Comparison of ENCODE assay signal across 1 cellular context in the genomic region with DNA sequence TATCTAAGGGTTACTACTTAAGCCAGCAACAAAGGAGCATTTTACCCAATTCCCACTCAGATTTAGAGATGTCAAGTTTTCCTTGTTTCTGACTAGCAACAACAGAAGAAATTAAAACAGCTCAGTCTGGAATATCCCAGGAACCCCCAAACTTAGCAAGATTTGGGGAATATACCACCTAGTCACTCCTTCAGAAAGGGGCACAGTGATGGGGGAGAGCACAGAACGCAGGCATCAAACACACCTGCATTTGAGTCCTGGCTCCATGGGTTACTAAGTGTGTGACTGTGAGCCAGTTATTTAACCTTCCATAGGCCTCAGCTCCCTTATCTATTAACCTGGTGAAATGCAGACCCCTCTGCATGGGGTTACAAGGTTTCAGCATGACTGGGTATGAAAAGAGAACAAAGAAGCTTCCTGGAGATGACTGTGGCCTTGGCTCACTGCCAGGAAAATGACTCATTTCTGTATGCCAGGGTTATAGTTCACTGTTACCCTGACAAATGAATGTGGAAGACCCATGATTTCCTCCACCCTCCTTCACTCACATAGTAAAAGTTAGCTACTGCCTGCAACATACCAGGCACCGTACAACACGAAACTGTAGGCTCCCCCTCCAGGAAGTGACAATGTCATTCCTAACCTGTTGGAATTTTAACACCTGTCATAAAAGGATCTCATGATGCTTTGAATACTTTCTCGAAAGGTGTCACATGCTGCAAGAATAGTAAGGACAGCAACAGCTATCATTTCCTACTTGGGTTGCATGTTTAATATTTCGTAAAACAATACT.
TF ChIP-seq lines count a peak whose summit lies in the region.

No MANE protein-coding gene starts in this region.

TF ChIP-seq in HEK293, 187 proteins besides CTCF, POLR2A, EP300 and RAD21 (continued from another document and continues in another):
- TF ChIP-seq, protein P1, sequence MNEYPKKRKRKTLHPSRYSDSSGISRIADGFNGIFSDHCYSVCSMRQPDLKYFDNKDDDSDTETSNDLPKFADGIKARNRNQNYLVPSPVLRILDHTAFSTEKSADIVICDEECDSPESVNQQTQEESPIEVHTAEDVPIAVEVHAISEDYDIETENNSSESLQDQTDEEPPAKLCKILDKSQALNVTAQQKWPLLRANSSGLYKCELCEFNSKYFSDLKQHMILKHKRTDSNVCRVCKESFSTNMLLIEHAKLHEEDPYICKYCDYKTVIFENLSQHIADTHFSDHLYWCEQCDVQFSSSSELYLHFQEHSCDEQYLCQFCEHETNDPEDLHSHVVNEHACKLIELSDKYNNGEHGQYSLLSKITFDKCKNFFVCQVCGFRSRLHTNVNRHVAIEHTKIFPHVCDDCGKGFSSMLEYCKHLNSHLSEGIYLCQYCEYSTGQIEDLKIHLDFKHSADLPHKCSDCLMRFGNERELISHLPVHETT (tag by site-specific recombination; IDR thresholded peaks at IDR 0.05): 0 out of 2 replicates have a peak, but pooled peaks have one; percentile 37
- TF ChIP-seq ZNF747 (tag by site-specific recombination; IDR thresholded peaks at IDR 0.05) (no peak), ZNF473 (tag by site-specific recombination; IDR thresholded peaks at IDR 0.05) (no peak), RBAK (tag by site-specific recombination; IDR thresholded peaks at IDR 0.05) (no peak), ZNF19 (tag by site-specific recombination; IDR thresholded peaks at IDR 0.05; ENCODE audit: low read depth) (no peak), ZNF366 (tag by site-specific recombination; conservative IDR thresholded peaks at IDR 0.05) (0 out of 2 replicates have a peak, but pooled peaks have one; percentile 29), ZNF302 (tag by site-specific recombination; IDR thresholded peaks at IDR 0.05; ENCODE audit: low read depth) (no peak), ZFP69B (tag by site-specific recombination; IDR thresholded peaks at IDR 0.05) (no peak), ZNF843 (tag by site-specific recombination; IDR thresholded peaks at IDR 0.05) (0 out of 2 replicates have a peak, but pooled peaks have one; percentile 38), ZNF830 (tag by site-specific recombination; IDR thresholded peaks at IDR 0.05; ENCODE audit: low read depth) (no peak), ZNF677 (tag by site-specific recombination; IDR thresholded peaks at IDR 0.05) (no peak), ZNF654 (tag by site-specific recombination; IDR thresholded peaks at IDR 0.05; ENCODE audit: low read depth) (no peak), GLIS2 (tag by site-specific recombination; IDR thresholded peaks at IDR 0.05) (peak; percentile 55), SETDB1 (IDR thresholded peaks at IDR 0.05; ENCODE audit: insufficient read length, low read length) (no peak), ZNF112 (tag by site-specific recombination; IDR thresholded peaks at IDR 0.05) (peak; percentile 31; the same call in 1 of the 2 replicates), ZNF837 (tag by site-specific recombination; IDR thresholded peaks at IDR 0.05) (no peak), KLF16 (tag by site-specific recombination; IDR thresholded peaks at IDR 0.05) (no peak), ZNF184 (tag by site-specific recombination; IDR thresholded peaks at IDR 0.05) (peak; percentile 94), ZSCAN16 (tag by site-specific recombination; IDR thresholded peaks at IDR 0.05) (no peak), YY2 (tag by site-specific recombination; IDR thresholded peaks at IDR 0.05) (no peak), ZNF530 (tag by site-specific recombination; IDR thresholded peaks at IDR 0.05; ENCODE audit: low read depth) (no peak), ZFP3 (tag by site-specific recombination; IDR thresholded peaks at IDR 0.05; ENCODE audit: low read depth) (no peak), ZNF223 (tag by site-specific recombination; IDR thresholded peaks at IDR 0.05) (no peak), HOXA7 (CRISPR knock-in tag; IDR thresholded peaks at IDR 0.05; ENCODE audit: borderline replicate concordance) (no peak), ZNF571 (tag by site-specific recombination; IDR thresholded peaks at IDR 0.05) (no peak), ZNF174 (tag by site-specific recombination; IDR thresholded peaks at IDR 0.05) (no peak), ZFP41 (tag by site-specific recombination; IDR thresholded peaks at IDR 0.05; ENCODE audit: borderline replicate concordance) (no peak)
- TF ChIP-seq, protein P2, sequence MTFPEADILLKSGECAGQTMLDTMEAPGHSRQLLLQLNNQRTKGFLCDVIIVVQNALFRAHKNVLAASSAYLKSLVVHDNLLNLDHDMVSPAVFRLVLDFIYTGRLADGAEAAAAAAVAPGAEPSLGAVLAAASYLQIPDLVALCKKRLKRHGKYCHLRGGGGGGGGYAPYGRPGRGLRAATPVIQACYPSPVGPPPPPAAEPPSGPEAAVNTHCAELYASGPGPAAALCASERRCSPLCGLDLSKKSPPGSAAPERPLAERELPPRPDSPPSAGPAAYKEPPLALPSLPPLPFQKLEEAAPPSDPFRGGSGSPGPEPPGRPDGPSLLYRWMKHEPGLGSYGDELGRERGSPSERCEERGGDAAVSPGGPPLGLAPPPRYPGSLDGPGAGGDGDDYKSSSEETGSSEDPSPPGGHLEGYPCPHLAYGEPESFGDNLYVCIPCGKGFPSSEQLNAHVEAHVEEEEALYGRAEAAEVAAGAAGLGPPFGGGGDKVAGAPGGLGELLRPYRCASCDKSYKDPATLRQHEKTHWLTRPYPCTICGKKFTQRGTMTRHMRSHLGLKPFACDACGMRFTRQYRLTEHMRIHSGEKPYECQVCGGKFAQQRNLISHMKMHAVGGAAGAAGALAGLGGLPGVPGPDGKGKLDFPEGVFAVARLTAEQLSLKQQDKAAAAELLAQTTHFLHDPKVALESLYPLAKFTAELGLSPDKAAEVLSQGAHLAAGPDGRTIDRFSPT (tag by site-specific recombination; IDR thresholded peaks at IDR 0.05): 0 out of 2 replicates have a peak, but pooled peaks have one; percentile 14
- TF ChIP-seq, protein P3, sequence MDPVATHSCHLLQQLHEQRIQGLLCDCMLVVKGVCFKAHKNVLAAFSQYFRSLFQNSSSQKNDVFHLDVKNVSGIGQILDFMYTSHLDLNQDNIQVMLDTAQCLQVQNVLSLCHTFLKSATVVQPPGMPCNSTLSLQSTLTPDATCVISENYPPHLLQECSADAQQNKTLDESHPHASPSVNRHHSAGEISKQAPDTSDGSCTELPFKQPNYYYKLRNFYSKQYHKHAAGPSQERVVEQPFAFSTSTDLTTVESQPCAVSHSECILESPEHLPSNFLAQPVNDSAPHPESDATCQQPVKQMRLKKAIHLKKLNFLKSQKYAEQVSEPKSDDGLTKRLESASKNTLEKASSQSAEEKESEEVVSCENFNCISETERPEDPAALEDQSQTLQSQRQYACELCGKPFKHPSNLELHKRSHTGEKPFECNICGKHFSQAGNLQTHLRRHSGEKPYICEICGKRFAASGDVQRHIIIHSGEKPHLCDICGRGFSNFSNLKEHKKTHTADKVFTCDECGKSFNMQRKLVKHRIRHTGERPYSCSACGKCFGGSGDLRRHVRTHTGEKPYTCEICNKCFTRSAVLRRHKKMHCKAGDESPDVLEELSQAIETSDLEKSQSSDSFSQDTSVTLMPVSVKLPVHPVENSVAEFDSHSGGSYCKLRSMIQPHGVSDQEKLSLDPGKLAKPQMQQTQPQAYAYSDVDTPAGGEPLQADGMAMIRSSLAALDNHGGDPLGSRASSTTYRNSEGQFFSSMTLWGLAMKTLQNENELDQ (tag by site-specific recombination; IDR thresholded peaks at IDR 0.05; ENCODE audit: low read depth): no peak
- TF ChIP-seq, protein P4, sequence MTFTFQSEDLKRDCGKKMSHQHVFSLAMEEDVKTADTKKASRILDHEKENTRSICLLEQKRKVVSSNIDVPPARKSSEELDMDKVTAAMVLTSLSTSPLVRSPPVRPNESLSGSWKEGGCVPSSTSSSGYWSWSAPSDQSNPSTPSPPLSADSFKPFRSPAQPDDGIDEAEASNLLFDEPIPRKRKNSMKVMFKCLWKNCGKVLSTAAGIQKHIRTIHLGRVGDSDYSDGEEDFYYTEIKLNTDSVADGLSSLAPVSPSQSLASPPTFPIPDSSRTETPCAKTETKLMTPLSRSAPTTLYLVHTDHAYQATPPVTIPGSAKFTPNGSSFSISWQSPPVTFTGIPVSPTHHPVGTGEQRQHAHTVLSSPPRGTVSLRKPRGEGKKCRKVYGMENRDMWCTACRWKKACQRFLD (tag by site-specific recombination; IDR thresholded peaks at IDR 0.05): no peak
- TF ChIP-seq, protein P5, sequence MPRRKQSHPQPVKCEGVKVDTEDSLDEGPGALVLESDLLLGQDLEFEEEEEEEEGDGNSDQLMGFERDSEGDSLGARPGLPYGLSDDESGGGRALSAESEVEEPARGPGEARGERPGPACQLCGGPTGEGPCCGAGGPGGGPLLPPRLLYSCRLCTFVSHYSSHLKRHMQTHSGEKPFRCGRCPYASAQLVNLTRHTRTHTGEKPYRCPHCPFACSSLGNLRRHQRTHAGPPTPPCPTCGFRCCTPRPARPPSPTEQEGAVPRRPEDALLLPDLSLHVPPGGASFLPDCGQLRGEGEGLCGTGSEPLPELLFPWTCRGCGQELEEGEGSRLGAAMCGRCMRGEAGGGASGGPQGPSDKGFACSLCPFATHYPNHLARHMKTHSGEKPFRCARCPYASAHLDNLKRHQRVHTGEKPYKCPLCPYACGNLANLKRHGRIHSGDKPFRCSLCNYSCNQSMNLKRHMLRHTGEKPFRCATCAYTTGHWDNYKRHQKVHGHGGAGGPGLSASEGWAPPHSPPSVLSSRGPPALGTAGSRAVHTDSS (tag by site-specific recombination; IDR thresholded peaks at IDR 0.05): no peak
- TF ChIP-seq, protein P6, sequence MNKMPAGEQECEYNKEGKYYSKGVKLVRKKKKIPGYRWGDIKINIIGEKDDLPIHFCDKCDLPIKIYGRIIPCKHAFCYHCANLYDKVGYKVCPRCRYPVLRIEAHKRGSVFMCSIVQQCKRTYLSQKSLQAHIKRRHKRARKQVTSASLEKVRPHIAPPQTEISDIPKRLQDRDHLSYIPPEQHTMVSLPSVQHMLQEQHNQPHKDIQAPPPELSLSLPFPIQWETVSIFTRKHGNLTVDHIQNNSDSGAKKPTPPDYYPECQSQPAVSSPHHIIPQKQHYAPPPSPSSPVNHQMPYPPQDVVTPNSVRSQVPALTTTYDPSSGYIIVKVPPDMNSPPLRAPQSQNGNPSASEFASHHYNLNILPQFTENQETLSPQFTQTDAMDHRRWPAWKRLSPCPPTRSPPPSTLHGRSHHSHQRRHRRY (tag by site-specific recombination; IDR thresholded peaks at IDR 0.05): no peak
- TF ChIP-seq, protein P7, sequence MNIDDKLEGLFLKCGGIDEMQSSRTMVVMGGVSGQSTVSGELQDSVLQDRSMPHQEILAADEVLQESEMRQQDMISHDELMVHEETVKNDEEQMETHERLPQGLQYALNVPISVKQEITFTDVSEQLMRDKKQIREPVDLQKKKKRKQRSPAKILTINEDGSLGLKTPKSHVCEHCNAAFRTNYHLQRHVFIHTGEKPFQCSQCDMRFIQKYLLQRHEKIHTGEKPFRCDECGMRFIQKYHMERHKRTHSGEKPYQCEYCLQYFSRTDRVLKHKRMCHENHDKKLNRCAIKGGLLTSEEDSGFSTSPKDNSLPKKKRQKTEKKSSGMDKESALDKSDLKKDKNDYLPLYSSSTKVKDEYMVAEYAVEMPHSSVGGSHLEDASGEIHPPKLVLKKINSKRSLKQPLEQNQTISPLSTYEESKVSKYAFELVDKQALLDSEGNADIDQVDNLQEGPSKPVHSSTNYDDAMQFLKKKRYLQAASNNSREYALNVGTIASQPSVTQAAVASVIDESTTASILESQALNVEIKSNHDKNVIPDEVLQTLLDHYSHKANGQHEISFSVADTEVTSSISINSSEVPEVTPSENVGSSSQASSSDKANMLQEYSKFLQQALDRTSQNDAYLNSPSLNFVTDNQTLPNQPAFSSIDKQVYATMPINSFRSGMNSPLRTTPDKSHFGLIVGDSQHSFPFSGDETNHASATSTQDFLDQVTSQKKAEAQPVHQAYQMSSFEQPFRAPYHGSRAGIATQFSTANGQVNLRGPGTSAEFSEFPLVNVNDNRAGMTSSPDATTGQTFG (tag by site-specific recombination; IDR thresholded peaks at IDR 0.05; ENCODE audit: borderline replicate concordance): no peak
- TF ChIP-seq, protein P8, sequence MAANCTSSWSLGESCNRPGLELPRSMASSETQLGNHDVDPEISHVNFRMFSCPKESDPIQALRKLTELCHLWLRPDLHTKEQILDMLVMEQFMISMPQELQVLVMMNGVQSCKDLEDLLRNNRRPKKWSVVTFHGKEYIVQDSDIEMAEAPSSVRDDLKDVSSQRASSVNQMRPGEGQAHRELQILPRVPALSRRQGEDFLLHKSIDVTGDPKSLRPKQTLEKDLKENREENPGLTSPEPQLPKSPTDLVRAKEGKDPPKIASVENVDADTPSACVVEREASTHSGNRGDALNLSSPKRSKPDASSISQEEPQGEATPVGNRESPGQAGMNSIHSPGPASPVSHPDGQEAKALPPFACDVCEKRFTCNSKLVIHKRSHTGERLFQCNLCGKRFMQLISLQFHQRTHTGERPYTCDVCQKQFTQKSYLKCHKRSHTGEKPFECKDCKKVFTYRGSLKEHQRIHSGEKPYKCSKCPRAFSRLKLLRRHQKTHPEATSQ (tag by site-specific recombination; IDR thresholded peaks at IDR 0.05): no peak
- TF ChIP-seq, protein P9, sequence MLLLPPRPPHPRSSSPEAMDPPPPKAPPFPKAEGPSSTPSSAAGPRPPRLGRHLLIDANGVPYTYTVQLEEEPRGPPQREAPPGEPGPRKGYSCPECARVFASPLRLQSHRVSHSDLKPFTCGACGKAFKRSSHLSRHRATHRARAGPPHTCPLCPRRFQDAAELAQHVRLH (tag by site-specific recombination; IDR thresholded peaks at IDR 0.05): no peak
- TF ChIP-seq, protein P10, sequence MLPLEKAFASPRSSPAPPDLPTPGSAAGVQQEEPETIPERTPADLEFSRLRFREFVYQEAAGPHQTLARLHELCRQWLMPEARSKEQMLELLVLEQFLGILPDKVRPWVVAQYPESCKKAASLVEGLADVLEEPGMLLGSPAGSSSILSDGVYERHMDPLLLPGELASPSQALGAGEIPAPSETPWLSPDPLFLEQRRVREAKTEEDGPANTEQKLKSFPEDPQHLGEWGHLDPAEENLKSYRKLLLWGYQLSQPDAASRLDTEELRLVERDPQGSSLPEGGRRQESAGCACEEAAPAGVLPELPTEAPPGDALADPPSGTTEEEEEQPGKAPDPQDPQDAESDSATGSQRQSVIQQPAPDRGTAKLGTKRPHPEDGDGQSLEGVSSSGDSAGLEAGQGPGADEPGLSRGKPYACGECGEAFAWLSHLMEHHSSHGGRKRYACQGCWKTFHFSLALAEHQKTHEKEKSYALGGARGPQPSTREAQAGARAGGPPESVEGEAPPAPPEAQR (tag by site-specific recombination; IDR thresholded peaks at IDR 0.05): no peak
- TF ChIP-seq, protein P11, sequence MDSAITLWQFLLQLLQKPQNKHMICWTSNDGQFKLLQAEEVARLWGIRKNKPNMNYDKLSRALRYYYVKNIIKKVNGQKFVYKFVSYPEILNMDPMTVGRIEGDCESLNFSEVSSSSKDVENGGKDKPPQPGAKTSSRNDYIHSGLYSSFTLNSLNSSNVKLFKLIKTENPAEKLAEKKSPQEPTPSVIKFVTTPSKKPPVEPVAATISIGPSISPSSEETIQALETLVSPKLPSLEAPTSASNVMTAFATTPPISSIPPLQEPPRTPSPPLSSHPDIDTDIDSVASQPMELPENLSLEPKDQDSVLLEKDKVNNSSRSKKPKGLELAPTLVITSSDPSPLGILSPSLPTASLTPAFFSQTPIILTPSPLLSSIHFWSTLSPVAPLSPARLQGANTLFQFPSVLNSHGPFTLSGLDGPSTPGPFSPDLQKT (IDR thresholded peaks at IDR 0.05; ENCODE audit: borderline replicate concordance, low read depth, low read length): no peak
